In genomic region chr12:12029653-12030052, GRCh38 we compare ENCODE assay signal across 1 cellular context.
TF ChIP-seq lines count a peak whose summit lies in the region.

No MANE protein-coding gene starts in this region.

TF ChIP-seq in HepG2, 621 proteins besides CTCF, POLR2A, EP300 and RAD21:
- TF ChIP-seq ZKSCAN1 (IDR thresholded peaks at IDR 0.05; ENCODE audit: low read length), result peak; percentile 57; the same call in 1 of the 2 replicates
- no peak for TF ChIP-seq ZNF160 (CRISPR knock-in tag; IDR thresholded peaks at IDR 0.05)
- no peak for TF ChIP-seq MATR3 (CRISPR knock-in tag; IDR thresholded peaks at IDR 0.05)
